In the genomic region with DNA sequence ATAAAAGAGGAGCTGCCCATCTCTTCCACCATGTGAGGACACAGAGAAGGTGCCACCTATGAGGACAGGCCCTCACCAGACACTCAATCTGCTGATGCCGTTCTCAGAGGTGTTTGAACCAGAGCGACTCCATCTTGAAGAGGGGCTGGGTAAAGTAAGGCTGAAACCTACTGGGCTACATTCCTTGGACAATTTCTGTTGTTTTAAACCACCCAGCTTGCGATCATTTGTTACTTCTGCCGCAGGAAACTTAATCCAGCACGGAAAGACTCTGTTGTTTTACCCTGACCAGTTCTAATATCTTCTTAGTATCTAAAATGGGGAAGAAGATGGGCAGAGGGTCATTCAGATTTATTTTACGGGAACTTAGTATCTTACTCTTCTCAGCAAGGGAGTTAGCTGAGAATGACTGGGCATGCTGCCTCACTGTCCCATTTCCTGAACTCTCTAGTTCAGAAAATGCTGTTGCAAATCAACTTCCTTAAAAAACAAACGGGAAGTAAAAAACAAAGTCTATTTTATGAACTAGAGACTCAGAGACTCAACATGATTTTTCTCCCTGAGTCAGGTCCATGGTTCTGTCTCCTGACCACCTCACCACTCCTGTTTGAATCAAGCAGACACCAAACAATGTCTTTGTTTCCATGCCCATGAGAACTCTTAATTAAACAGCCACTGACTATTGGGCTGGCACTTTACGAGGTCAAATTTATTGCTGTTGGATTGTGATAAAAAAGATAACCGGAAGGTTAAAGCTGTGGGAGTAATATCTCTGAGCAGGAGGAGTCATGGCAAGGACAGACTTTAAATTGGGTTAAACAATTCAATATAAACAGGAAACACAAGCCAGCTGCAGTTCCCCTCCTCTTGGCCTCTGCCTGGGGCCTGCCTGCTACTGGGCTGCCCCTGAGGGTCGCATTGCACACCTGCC, we compare ENCODE assay signal across 8 cellular contexts. TPM values are rescaled to one million over a fixed set of nuclear protein-coding genes. Genes with fewer than 3 reads are reported as not detected.
A peak's percentile ranks its signal among the peaks of the same experiment; 100 is the strongest.
DNase-seq lines count a peak whose midpoint lies in the region; ATAC-seq and TF ChIP-seq lines count a peak whose summit lies in the region.

No MANE protein-coding gene starts in this region.

- POLR2A ChIA-PET in CD8-positive, alpha-beta T cell (lab: Charles Lee) = interaction anchor here (0.5 to 3.3 kb wide), 7 partner anchors 18 to 543 kb away, joined by 3 to 13 read pairs (median 5); partner anchors contain the start of gene IFNAR1
- POLR2A ChIA-PET in naive thymus-derived CD8-positive, alpha-beta T cell (lab: Charles Lee) = interaction anchor here (0.7 to 4.8 kb wide), 6 partner anchors 9 to 61 kb away, joined by 4 to 29 read pairs (median 5); partner anchors contain the start of genes IFNAR1 and IL10RB

- no peak for TF ChIP-seq CTCF in CD8-positive, alpha-beta T cell (IDR thresholded peaks at IDR 0.05)

- peaks cover 14% of the 10 kb centered on the region for H3K36me3 Mint-ChIP-seq in CD8-positive, alpha-beta T cell
- peaks cover 0 to 13% (median 3%) of the 10 kb centered on the region in 3 donors for H3K36me3 Mint-ChIP-seq in naive thymus-derived CD8-positive, alpha-beta T cell

- peaks cover 34% of the 10 kb centered on the region for H3K4me1 ChIP-seq in CD8-positive, alpha-beta T cell (ENCODE audit: insufficient read depth, low read length)

- CTCF ChIA-PET in CD8-positive, alpha-beta T cell (lab: Charles Lee) = interaction anchor here (0.9 to 2.4 kb wide), 4 partner anchors 24 to 144 kb away, joined by 3 to 10 read pairs (median 6); partner anchors contain the start of gene IFNAR1

- H3K4me1 Mint-ChIP-seq in CD8-positive, alpha-beta T cell (ENCODE audit: low read depth) = peaks cover 38% of the 10 kb centered on the region
- H3K4me1 Mint-ChIP-seq in naive thymus-derived CD8-positive, alpha-beta T cell = peaks cover 16 to 76% (median 44%) of the 10 kb centered on the region in 4 donors

- no peak overlapping the region for H3K27ac ChIP-seq in CD8-positive, alpha-beta T cell (ENCODE audit: low read depth, low read length)
- peak overlapping the region; percentile 76 for H3K27ac ChIP-seq in caudate nucleus (ENCODE audit: low read depth, low read length)

- peaks cover 4% of the 10 kb centered on the region for H3K36me3 ChIP-seq in CD8-positive, alpha-beta T cell (ENCODE audit: insufficient read depth, low read length)

- H3K9me3 Mint-ChIP-seq in CD8-positive, alpha-beta T cell = no peaks in the 10 kb centered on the region
- H3K9me3 Mint-ChIP-seq in naive thymus-derived CD8-positive, alpha-beta T cell = no peaks in the 10 kb centered on the region

- H3K9me3 ChIP-seq in CD8-positive, alpha-beta T cell (ENCODE audit: low read length) = no peaks in the 10 kb centered on the region

- peak overlapping the region; percentile 37 for H3K4me3 Mint-ChIP-seq in CD8-positive, alpha-beta T cell
- peak overlapping the region; percentile 1 to 59 (median 46) for H3K4me3 Mint-ChIP-seq in naive thymus-derived CD8-positive, alpha-beta T cell

- ATAC-seq in CD8-positive, alpha-beta T cell = no peak
- no peak for ATAC-seq in naive thymus-derived CD8-positive, alpha-beta T cell
- ATAC-seq in GM18873 (IDR thresholded peaks at IDR 0.05; ENCODE audit: low FRiP score, unreplicated experiment) (no peak), GM18870 (IDR thresholded peaks at IDR 0.05; ENCODE audit: unreplicated experiment) (no peak)

- no peak for DNase-seq in CD8-positive, alpha-beta T cell
- DNase-seq in NCI-H69 (lab: John Stamatoyannopoulos, UW) (peak; percentile 62), caudate nucleus (lab: John Stamatoyannopoulos, UW) (peak in 1 of 61 donors; percentile 5), ureter (ENCODE audit: low spot score) (no peak), cerebellar nuclear complex (lab: John Stamatoyannopoulos, UW) (no peak)
- no peak for DNase-seq in naive thymus-derived CD8-positive, alpha-beta T cell

- no peaks in the 10 kb centered on the region for H3K27me3 ChIP-seq in CD8-positive, alpha-beta T cell (ENCODE audit: insufficient read depth, low read length)

- no peaks in the 10 kb centered on the region for H3K27me3 Mint-ChIP-seq in CD8-positive, alpha-beta T cell (ENCODE audit: low read depth)
- H3K27me3 Mint-ChIP-seq in naive thymus-derived CD8-positive, alpha-beta T cell = no peaks in the 10 kb centered on the region

- H3K4me3 ChIP-seq in CD8-positive, alpha-beta T cell (ENCODE audit: low read depth, low read length) = no peak overlapping the region

- intact Hi-C loops in CD8-positive, alpha-beta T cell (cut with DNase I, micrococcal nuclease) = no loop called here

- H3K27ac Mint-ChIP-seq in CD8-positive, alpha-beta T cell = peak overlapping the region; percentile 86
- peak overlapping the region; percentile 41 to 85 (median 79) for H3K27ac Mint-ChIP-seq in naive thymus-derived CD8-positive, alpha-beta T cell

RNA-seq across cellular contexts. Expression of gene IFNAR1, which starts 23.8 kb away (rescaled TPM):
- 10 to 100 TPM; 15.1 to 18.6 TPM for total RNA-seq in CD8-positive, alpha-beta T cell
- total RNA-seq in naive thymus-derived CD8-positive, alpha-beta T cell = 10 to 100 TPM; 50.1 to 53.7 TPM
- polyA plus RNA-seq in naive thymus-derived CD8-positive, alpha-beta T cell = 10 to 100 TPM; 48.7 to 69.0 (median 51.8) TPM
- total RNA-seq in ureter = 48.7 TPM

RNA-seq across cellular contexts. Expression of gene IL10RB, which starts 34.8 kb away (rescaled TPM):
- total RNA-seq in CD8-positive, alpha-beta T cell = 1 to 10 TPM; 7.4 to 8.2 TPM
- total RNA-seq in naive thymus-derived CD8-positive, alpha-beta T cell = 10 to 100 TPM; 29.4 to 33.2 TPM
- 10 to 100 TPM; 44.6 to 50.6 (median 50.5) TPM for polyA plus RNA-seq in naive thymus-derived CD8-positive, alpha-beta T cell
- 32.9 TPM for total RNA-seq in ureter
